Comparison of ENCODE assay signal across 8 cellular contexts in the genomic region with DNA sequence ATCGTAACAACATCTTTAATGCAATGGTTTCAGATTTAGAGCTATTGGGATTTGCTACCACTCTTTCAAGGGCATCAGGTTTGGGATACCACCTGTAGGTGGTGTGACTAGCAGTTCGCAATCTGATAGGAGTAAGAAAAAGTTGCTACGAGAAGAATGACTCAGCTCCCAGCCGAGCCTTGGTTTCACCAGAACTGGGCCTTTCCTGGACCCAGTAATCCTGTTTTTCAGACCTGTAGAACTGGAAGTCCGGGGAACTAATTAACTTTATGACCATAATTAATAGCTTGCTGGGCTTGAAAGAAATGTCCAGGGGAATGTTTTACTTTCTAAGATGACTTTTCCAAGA. TPM values are rescaled to one million over a fixed set of nuclear protein-coding genes. Genes with fewer than 3 reads are reported as not detected.
DNase-seq lines count a peak whose midpoint lies in the region; ATAC-seq lines count a peak whose summit lies in the region.

No MANE protein-coding gene starts in this region.

- ATAC-seq in HG02571 (IDR thresholded peaks at IDR 0.05; ENCODE audit: unreplicated experiment) (peak; percentile 46), left colon (peak; percentile 63)
- peak; percentile 47 for ATAC-seq in central memory CD8-positive, alpha-beta T cell (replicated peaks; ENCODE audit: extremely low read depth, poor library complexity, severe bottlenecking)

- H3K4me1 Mint-ChIP-seq in central memory CD8-positive, alpha-beta T cell, result peaks cover 36% of the 10 kb centered on the region

- peak overlapping the region; percentile 94 for H3K27ac Mint-ChIP-seq in central memory CD8-positive, alpha-beta T cell (ENCODE audit: low read depth)

- intact Hi-C loops in left colon (cut with DNase I, micrococcal nuclease), result no loop called here

- H3K27me3 Mint-ChIP-seq in central memory CD8-positive, alpha-beta T cell, result peaks cover 9% of the 10 kb centered on the region

- H3K4me3 Mint-ChIP-seq in central memory CD8-positive, alpha-beta T cell, result peak overlapping the region; percentile 98

- DNase-seq in NCI-H2107 treated with DMSO at 0.1 percent for 48 hours (lab: John Stamatoyannopoulos, UW; ENCODE audit: unreplicated experiment), result peak; percentile 43
- no peak for DNase-seq in NCI-H2107 (lab: John Stamatoyannopoulos, UW)
- peak; percentile 78 for DNase-seq in RKO (ENCODE audit: low spot score)
- no peak for DNase-seq in central memory CD8-positive, alpha-beta T cell (ENCODE audit: low spot score in 2 of 2)
- DNase-seq in left colon, result peak; percentile 22 to 44
- peak; percentile 41 for DNase-seq in stimulated activated CD4-positive, alpha-beta T cell treated with anti-CD3 and anti-CD28 coated beads, Interleukin-4, amount 100 ng/mL, for 1 hour
- no peak for DNase-seq in NCI-H446 (lab: John Stamatoyannopoulos, UW)

- peaks cover 10% of the 10 kb centered on the region for H3K36me3 Mint-ChIP-seq in central memory CD8-positive, alpha-beta T cell (ENCODE audit: insufficient read depth)

- no peaks in the 10 kb centered on the region for H3K9me3 Mint-ChIP-seq in central memory CD8-positive, alpha-beta T cell

RNA-seq across cellular contexts. Expression of a gene that starts 0.8 kb away (rescaled TPM):
- total RNA-seq in left colon, result 10 to 100 TPM; 16.9 to 19.5 TPM

RNA-seq across cellular contexts. Expression of a gene that starts 9.8 kb away (rescaled TPM):
- 100 to 1,000 TPM; 139 to 142 TPM for total RNA-seq in left colon

RNA-seq across cellular contexts. Expression of a gene that starts 45.3 kb away (rescaled TPM):
- not detected for total RNA-seq in left colon

Comparison
In these comparisons a context has a peak if more than half of its experiments do, and no peak if none do; other contexts are left out.
1. DNase-seq: peak in NCI-H2107 treated with DMSO at 0.1 percent for 48 hours (single experiment), RKO (single experiment), left colon (2 of 2) and stimulated activated CD4-positive, alpha-beta T cell treated with anti-CD3 and anti-CD28 coated beads, Interleukin-4, amount 100 ng/mL, for 1 hour (single experiment); none in NCI-H2107 (single experiment), central memory CD8-positive, alpha-beta T cell (0 of 2) and NCI-H446 (0 of 2).
2. Peak in every context shown above with its lines, with median percentiles within 50 percentile points of each other: ATAC-seq.